ENCODE assay signal across 23 cellular contexts in genomic region chr3:141228385-141228784, GRCh38. TPM values are rescaled to one million over a fixed set of nuclear protein-coding genes. Genes with fewer than 3 reads are reported as not detected.
DNase-seq lines count a peak whose midpoint lies in the region; ATAC-seq and TF ChIP-seq lines count a peak whose summit lies in the region.
"Had no signal": no experiment of that assay in that cellular context is flagged by ENCODE, and none has a peak within 500 bp of the region (broad histone marks: within the 10 kb centered on the region; RNA-seq: fewer than 3 reads in every experiment).

No MANE protein-coding gene starts in this region.

- peaks cover 43% of the 10 kb centered on the region for H3K4me1 ChIP-seq in BE2C
- peaks cover 0 to 20% (median 9%) of the 10 kb centered on the region in 12 donors for H3K4me1 ChIP-seq in heart left ventricle

- H3K27me3 ChIP-seq in BE2C (no peaks in the 10 kb centered on the region), heart left ventricle (no peaks in the 10 kb centered on the region)
- H3K27me3 ChIP-seq: hepatocyte, spleen, testis had no signal

- H3K4me3 ChIP-seq in BE2C (ENCODE audit: low read depth, low read length) (no peak overlapping the region), heart left ventricle (no peak overlapping the region)
- H3K4me3 ChIP-seq: GM23248, hepatocyte, K562, SJSA1, spleen, testis had no signal

- H3K9me3 ChIP-seq in BE2C (no peaks in the 10 kb centered on the region), heart left ventricle (peaks cover 0 to 14% (median 0%) of the 10 kb centered on the region in 12 donors)
- H3K9me3 ChIP-seq: testis had no signal

- DNase-seq in BE2C (no peak), COLO668 (lab: John Stamatoyannopoulos, UW; ENCODE audit: unreplicated experiment) (peak; percentile 21), NCI-H1930 (lab: John Stamatoyannopoulos, UW) (peak; percentile 65 to 77), SHP77 treated with DMSO at 0.1 percent for 48 hours (lab: John Stamatoyannopoulos, UW) (peak; percentile 72), heart left ventricle (no peak)
- no peak for DNase-seq in activated CD4-positive, CD25-positive, alpha-beta regulatory T cell (lab: John Stamatoyannopoulos, UW)
- DNase-seq: activated CD4-positive, alpha-beta T cell treated with anti-CD3 and anti-CD28 coated beads for 36 hours; activated CD8-positive, alpha-beta memory T cell treated with anti-CD3 and anti-CD28 coated beads, Interleukin-2, amount 50 U/mL, for 4 hours; activated gamma-delta T cell; AML-193; DMS 273 treated with DMSO at 0.1 percent for 48 hours; effector CD8-positive, alpha-beta T cell; kidney; naive B cell; NCI-H1694 treated with DMSO at 0.1 percent for 48 hours; spleen; T1000; testis had no signal

- ATAC-seq in HG03457 (IDR thresholded peaks at IDR 0.05; ENCODE audit: unreplicated experiment) = no peak
- no peak for ATAC-seq in heart left ventricle
- ATAC-seq: activated CD4-positive, alpha-beta T cell treated with anti-CD3 and anti-CD28 coated beads for 36 hours; K562 had no signal

- no peaks in the 10 kb centered on the region for H3K36me3 ChIP-seq in BE2C
- H3K36me3 ChIP-seq in heart left ventricle = no peaks in the 10 kb centered on the region
- H3K36me3 ChIP-seq: SJSA1, spleen had no signal

- no peak overlapping the region for H3K27ac ChIP-seq in heart left ventricle
- H3K27ac ChIP-seq: GM23248, hepatocyte, spleen, testis had no signal

- 68 to 100% (median 90%) methylated on average over 1 of the region's 1 CpG for WGBS in heart left ventricle, 4 donors

- TF ChIP-seq CTCF in BE2C (IDR thresholded peaks at IDR 0.05; ENCODE audit: low read depth, low read length) = peak; percentile 36; the same call in 1 of the 2 replicates
- TF ChIP-seq CTCF in heart left ventricle (IDR thresholded peaks at IDR 0.05) = no peak

- TF ChIP-seq POLR2A in heart left ventricle (IDR thresholded peaks at IDR 0.05) = no peak

- intact Hi-C loops in heart left ventricle (cut with DNase I) = no loop called here

RNA-seq across cellular contexts. Expression of gene PXYLP1, which starts 3.2 kb away (rescaled TPM):
- 32.3 TPM for polyA plus RNA-seq in BE2C (2012; ENCODE audit: insufficient read depth, insufficient read length, low read depth)
- total RNA-seq in heart left ventricle = 10 to 100 TPM; 15.1 to 30.6 (median 21.2) TPM
- 10 to 100 TPM in 1 of 2 donors, 1 to 10 TPM in 1; 7.3 to 27.7 TPM for polyA plus RNA-seq in heart left ventricle

Comparison
In these comparisons a context has a peak if more than half of its experiments do, and no peak if none do; other contexts are left out.
1. DNase-seq: peak in COLO668 (single experiment), NCI-H1930 (2 of 2) and SHP77 treated with DMSO at 0.1 percent for 48 hours (single experiment); none in BE2C (single experiment), heart left ventricle (0 of 5) and activated CD4-positive, CD25-positive, alpha-beta regulatory T cell (0 of 4).